In genomic region chr3:160091441-160091840, GRCh38 we compare ENCODE assay signal across 17 cellular contexts.
"Had no signal": no experiment of that assay in that cellular context is flagged by ENCODE, and none has a peak within 500 bp of the region (broad histone marks: within the 10 kb centered on the region; RNA-seq: fewer than 3 reads in every experiment).

No MANE protein-coding gene starts in this region.

- ATAC-seq: gastroesophageal sphincter; naive thymus-derived CD4-positive, alpha-beta T cell had no signal

- DNase-seq: dermis blood vessel endothelial cell; foreskin fibroblast; glutamatergic neuron; immature natural killer cell; left ventricle myocardium inferior; mesendoderm; naive thymus-derived CD4-positive, alpha-beta T cell; small intestine; stimulated activated CD4-positive, alpha-beta T cell treated with anti-CD3 and anti-CD28 coated beads, Interleukin-12 subunit alpha, Interleukin-12 subunit beta, amount 100 ng/mL, for 4 hours; stimulated activated naive CD4-positive, alpha-beta T cell; stomach; substantia nigra; transverse colon had no signal

- H3K4me3 ChIP-seq: esophagus muscularis mucosa, gastroesophageal sphincter, left ventricle myocardium inferior, stomach, thoracic aorta, transverse colon had no signal

- H3K4me1 ChIP-seq: esophagus muscularis mucosa, gastroesophageal sphincter, left ventricle myocardium inferior, stomach, transverse colon had no signal

- H3K27ac ChIP-seq: esophagus muscularis mucosa, gastroesophageal sphincter, left ventricle myocardium inferior, neutrophil, stomach, thoracic aorta, transverse colon had no signal

- H3K36me3 ChIP-seq: esophagus muscularis mucosa, gastroesophageal sphincter, left ventricle myocardium inferior, neutrophil, stomach, thoracic aorta, transverse colon had no signal

- H3K27me3 ChIP-seq: esophagus muscularis mucosa, gastroesophageal sphincter, neutrophil, stomach, transverse colon had no signal

- H3K9me3 ChIP-seq: esophagus muscularis mucosa, gastroesophageal sphincter, left ventricle myocardium inferior, neutrophil, stomach, thoracic aorta, transverse colon had no signal
